Comparison of ENCODE assay signal across 18 cellular contexts in the genomic region with DNA sequence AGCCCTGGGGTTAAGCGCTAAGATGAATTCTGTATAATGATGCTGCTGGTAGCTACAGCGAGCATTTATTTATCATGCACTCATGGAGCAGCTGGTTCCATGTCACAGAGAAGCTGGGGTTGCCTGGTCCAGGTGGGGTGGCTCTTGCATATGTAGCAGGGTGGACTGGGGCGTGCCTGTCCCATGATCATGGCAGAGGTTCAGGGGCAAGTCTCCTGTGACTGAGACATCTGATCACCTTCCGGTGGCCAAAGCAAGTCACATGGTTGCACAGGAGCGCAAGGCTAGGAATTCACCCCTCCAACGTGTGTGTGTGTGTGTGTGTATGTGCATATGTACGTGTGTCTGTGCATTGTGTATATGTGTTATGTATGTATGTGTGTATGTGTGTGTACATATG. TPM values are rescaled to one million over a fixed set of nuclear protein-coding genes. Genes with fewer than 3 reads are reported as not detected.
DNase-seq lines count a peak whose midpoint lies in the region; ATAC-seq and TF ChIP-seq lines count a peak whose summit lies in the region.
"Had no signal": no experiment of that assay in that cellular context is flagged by ENCODE, and none has a peak within 500 bp of the region (broad histone marks: within the 10 kb centered on the region; RNA-seq: fewer than 3 reads in every experiment).

No MANE protein-coding gene starts in this region.

- H3K4me3 ChIP-seq in DND-41 (ENCODE audit: low read depth in 1 of 2, low read length in 2 of 2) (no peak overlapping the region), vagina (no peak overlapping the region)
- H3K4me3 ChIP-seq: neural progenitor cell, smooth muscle cell, testis had no signal

- H3K9me3 ChIP-seq in DND-41 (ENCODE audit: insufficient read depth, low read length, severe bottlenecking) (no peaks in the 10 kb centered on the region), vagina (no peaks in the 10 kb centered on the region)
- H3K9me3 ChIP-seq: testis had no signal

- H3K79me2 ChIP-seq in DND-41 (ENCODE audit: insufficient read depth, low read length): peaks cover 71% of the 10 kb centered on the region

- peaks cover 52% of the 10 kb centered on the region for H3K4me1 ChIP-seq in DND-41 (ENCODE audit: insufficient read depth, low read length)
- peaks cover 13% of the 10 kb centered on the region for H3K4me1 ChIP-seq in vagina

- H3K27me3 Mint-ChIP-seq in activated CD4-positive, alpha-beta T cell treated with anti-CD3 and anti-CD28 coated beads for 36 hours: no peaks in the 10 kb centered on the region
- H3K27me3 Mint-ChIP-seq in activated T-helper 2 cell treated with anti-CD3 and anti-CD28 coated beads, Interferon-gamma antibody, Interleukin-2, Interleukin-4, amounts not matched to agents 10 μg/mL and 5 μg/mL and 100 μg/mL, durations not matched to agents 14 hours and 24 hours and 36 hours (ENCODE audit: low read depth): no peaks in the 10 kb centered on the region
- no peaks in the 10 kb centered on the region for H3K27me3 Mint-ChIP-seq in natural killer cell treated with Interleukin-12 subunit alpha and Interleukin-12 subunit beta and Interleukin-15 and Interleukin-18, amount 100 ng/mL, for 72 hours
- H3K27me3 Mint-ChIP-seq in glutamatergic neuron (ENCODE audit: unreplicated experiment): peaks cover 4% of the 10 kb centered on the region

- DNase-seq in activated CD4-positive, alpha-beta T cell treated with anti-CD3 and anti-CD28 coated beads for 36 hours: no peak
- no peak for DNase-seq in activated CD4-positive, alpha-beta T cell treated with anti-CD3 and anti-CD28 coated beads for 1 hour
- no peak for DNase-seq in DND-41
- DNase-seq in activated T-helper 2 cell treated with anti-CD3 and anti-CD28 coated beads, Interferon-gamma antibody, Interleukin-2, Interleukin-4, amounts not matched to agents 10 μg/mL and 5 μg/mL and 100 μg/mL, durations not matched to agents 14 hours and 24 hours and 36 hours (ENCODE audit: low spot score): no peak
- no peak for DNase-seq in natural killer cell treated with Interleukin-12 subunit alpha and Interleukin-12 subunit beta and Interleukin-15 and Interleukin-18, amount 100 ng/mL, for 72 hours (ENCODE audit: low spot score)
- no peak for DNase-seq in vagina (ENCODE audit: extremely low spot score in 2 of 2)
- DNase-seq in glutamatergic neuron: no peak
- no peak for DNase-seq in stimulated activated CD4-positive, alpha-beta T cell treated with anti-CD3 and anti-CD28 coated beads, Interleukin-1b, Interleukin-23, amount 100 ng/mL, for 48 hours
- DNase-seq: foreskin fibroblast; MM.1S; NCI-H187 treated with DMSO at 0.1 percent for 48 hours; RPMI8226; stimulated activated CD4-positive, alpha-beta T cell treated with anti-CD3 and anti-CD28 coated beads, Interleukin-4, amount 100 ng/mL, for 4 hours; testis had no signal

- peaks cover 82% of the 10 kb centered on the region for H4K20me1 ChIP-seq in DND-41 (ENCODE audit: insufficient read depth, low read length)

- TF ChIP-seq CTCF in DND-41 (IDR thresholded peaks at IDR 0.05; ENCODE audit: borderline replicate concordance, extremely low read depth, low read length, poor library complexity, severe bottlenecking) (no peak), vagina (IDR thresholded peaks at IDR 0.05) (no peak), glutamatergic neuron (IDR thresholded peaks at IDR 0.05; ENCODE audit: partially characterized antibody, unreplicated experiment) (no peak)

- peak overlapping the region; percentile 22 for H3K4me3 Mint-ChIP-seq in activated CD4-positive, alpha-beta T cell treated with anti-CD3 and anti-CD28 coated beads for 36 hours
- peak overlapping the region; percentile 27 for H3K4me3 Mint-ChIP-seq in activated T-helper 2 cell treated with anti-CD3 and anti-CD28 coated beads, Interferon-gamma antibody, Interleukin-2, Interleukin-4, amounts not matched to agents 10 μg/mL and 5 μg/mL and 100 μg/mL, durations not matched to agents 14 hours and 24 hours and 36 hours (ENCODE audit: low read depth)
- peak overlapping the region; percentile 73 for H3K4me3 Mint-ChIP-seq in natural killer cell treated with Interleukin-12 subunit alpha and Interleukin-12 subunit beta and Interleukin-15 and Interleukin-18, amount 100 ng/mL, for 72 hours
- H3K4me3 Mint-ChIP-seq in glutamatergic neuron (ENCODE audit: unreplicated experiment): no peak overlapping the region
- H3K4me3 Mint-ChIP-seq: neural progenitor cell had no signal

- CTCF ChIA-PET in activated CD4-positive, alpha-beta T cell treated with anti-CD3 and anti-CD28 coated beads for 36 hours (lab: Charles Lee): interaction anchor here (0.9 kb wide), 1 partner anchor 290 kb away, joined by 3 read pairs; no protein-coding TSS in a partner anchor

- POLR2A ChIA-PET in activated CD4-positive, alpha-beta T cell treated with anti-CD3 and anti-CD28 coated beads for 36 hours (lab: Charles Lee): no interaction called here

- peaks cover 64% of the 10 kb centered on the region for H3K36me3 Mint-ChIP-seq in activated CD4-positive, alpha-beta T cell treated with anti-CD3 and anti-CD28 coated beads for 36 hours (ENCODE audit: low read depth)
- H3K36me3 Mint-ChIP-seq in activated T-helper 2 cell treated with anti-CD3 and anti-CD28 coated beads, Interferon-gamma antibody, Interleukin-2, Interleukin-4, amounts not matched to agents 10 μg/mL and 5 μg/mL and 100 μg/mL, durations not matched to agents 14 hours and 24 hours and 36 hours (ENCODE audit: low read depth): peaks cover 73% of the 10 kb centered on the region
- H3K36me3 Mint-ChIP-seq in natural killer cell treated with Interleukin-12 subunit alpha and Interleukin-12 subunit beta and Interleukin-15 and Interleukin-18, amount 100 ng/mL, for 72 hours: peaks cover 19% of the 10 kb centered on the region
- no peaks in the 10 kb centered on the region for H3K36me3 Mint-ChIP-seq in glutamatergic neuron (ENCODE audit: unreplicated experiment)
- H3K36me3 Mint-ChIP-seq: neural progenitor cell had no signal

- no peak overlapping the region for H3K27ac ChIP-seq in DND-41 (ENCODE audit: low read length)
- H3K27ac ChIP-seq in vagina: no peak overlapping the region
- H3K27ac ChIP-seq: C4-2B, neural progenitor cell, testis, VCaP had no signal

- H3K4me1 Mint-ChIP-seq in activated CD4-positive, alpha-beta T cell treated with anti-CD3 and anti-CD28 coated beads for 36 hours: peaks cover 66% of the 10 kb centered on the region
- peaks cover 60% of the 10 kb centered on the region for H3K4me1 Mint-ChIP-seq in activated T-helper 2 cell treated with anti-CD3 and anti-CD28 coated beads, Interferon-gamma antibody, Interleukin-2, Interleukin-4, amounts not matched to agents 10 μg/mL and 5 μg/mL and 100 μg/mL, durations not matched to agents 14 hours and 24 hours and 36 hours (ENCODE audit: low read depth)
- peaks cover 67 to 85% of the 10 kb centered on the region in 2 donors for H3K4me1 Mint-ChIP-seq in natural killer cell treated with Interleukin-12 subunit alpha and Interleukin-12 subunit beta and Interleukin-15 and Interleukin-18, amount 100 ng/mL, for 72 hours (ENCODE audit: low read depth in 2 of 2)
- peaks cover 7% of the 10 kb centered on the region for H3K4me1 Mint-ChIP-seq in glutamatergic neuron (ENCODE audit: low read depth, unreplicated experiment)

- no peaks in the 10 kb centered on the region for H3K9me3 Mint-ChIP-seq in activated CD4-positive, alpha-beta T cell treated with anti-CD3 and anti-CD28 coated beads for 36 hours (ENCODE audit: low read depth)
- H3K9me3 Mint-ChIP-seq in activated T-helper 2 cell treated with anti-CD3 and anti-CD28 coated beads, Interferon-gamma antibody, Interleukin-2, Interleukin-4, amounts not matched to agents 10 μg/mL and 5 μg/mL and 100 μg/mL, durations not matched to agents 14 hours and 24 hours and 36 hours: no peaks in the 10 kb centered on the region
- no peaks in the 10 kb centered on the region for H3K9me3 Mint-ChIP-seq in natural killer cell treated with Interleukin-12 subunit alpha and Interleukin-12 subunit beta and Interleukin-15 and Interleukin-18, amount 100 ng/mL, for 72 hours
- H3K9me3 Mint-ChIP-seq in glutamatergic neuron (ENCODE audit: unreplicated experiment): peaks cover 9% of the 10 kb centered on the region
- H3K9me3 Mint-ChIP-seq: neural progenitor cell had no signal

- peak overlapping the region; percentile 5; the same call in 1 of the 2 replicates for H3K4me2 ChIP-seq in DND-41 (ENCODE audit: insufficient read depth, low read length)
- H3K4me2 ChIP-seq: neural progenitor cell, smooth muscle cell had no signal

- H2AFZ ChIP-seq in DND-41 (ENCODE audit: low read depth, low read length): no peak overlapping the region
- H2AFZ ChIP-seq: neural progenitor cell had no signal

- H3K36me3 ChIP-seq in DND-41 (ENCODE audit: insufficient read depth, low read length) (peaks cover 41% of the 10 kb centered on the region), vagina (no peaks in the 10 kb centered on the region)
- H3K36me3 ChIP-seq: neural progenitor cell had no signal

- no peak for TF ChIP-seq POLR2A in vagina (IDR thresholded peaks at IDR 0.05)

- H3K9ac ChIP-seq in DND-41 (ENCODE audit: low read depth, low read length): no peak overlapping the region
- H3K9ac ChIP-seq: neural progenitor cell had no signal

- ATAC-seq in activated CD4-positive, alpha-beta T cell treated with anti-CD3 and anti-CD28 coated beads for 36 hours: no peak
- no peak for ATAC-seq in DND-41 (ENCODE audit: insufficient read depth, low read depth)
- ATAC-seq in natural killer cell treated with Interleukin-12 subunit alpha and Interleukin-12 subunit beta and Interleukin-15 and Interleukin-18, amount 100 ng/mL, for 72 hours: no peak

- peak overlapping the region; percentile 5 for H3K27ac Mint-ChIP-seq in activated CD4-positive, alpha-beta T cell treated with anti-CD3 and anti-CD28 coated beads for 36 hours
- H3K27ac Mint-ChIP-seq in activated T-helper 2 cell treated with anti-CD3 and anti-CD28 coated beads, Interferon-gamma antibody, Interleukin-2, Interleukin-4, amounts not matched to agents 10 μg/mL and 5 μg/mL and 100 μg/mL, durations not matched to agents 14 hours and 24 hours and 36 hours: peak overlapping the region; percentile 5
- H3K27ac Mint-ChIP-seq in natural killer cell treated with Interleukin-12 subunit alpha and Interleukin-12 subunit beta and Interleukin-15 and Interleukin-18, amount 100 ng/mL, for 72 hours: peak overlapping the region; percentile 43 to 77
- H3K27ac Mint-ChIP-seq in glutamatergic neuron (ENCODE audit: unreplicated experiment): no peak overlapping the region
- H3K27ac Mint-ChIP-seq: neural progenitor cell had no signal

- intact Hi-C loops in activated CD4-positive, alpha-beta T cell treated with anti-CD3 and anti-CD28 coated beads for 36 hours (cut with DNase I, micrococcal nuclease): no loop called here
- intact Hi-C loops in activated T-helper 2 cell treated with anti-CD3 and anti-CD28 coated beads, Interferon-gamma antibody, Interleukin-2, Interleukin-4, amounts not matched to agents 10 μg/mL and 5 μg/mL and 100 μg/mL, durations not matched to agents 14 hours and 24 hours and 36 hours (cut with micrococcal nuclease): no loop called here
- intact Hi-C loops in vagina (cut with DNase I): no loop called here

- H3K27me3 ChIP-seq in DND-41 (ENCODE audit: insufficient read depth, low read length, poor library complexity) (no peaks in the 10 kb centered on the region), vagina (no peaks in the 10 kb centered on the region)
- H3K27me3 ChIP-seq: testis had no signal

RNA-seq across cellular contexts. Expression of gene KCNAB2, which starts 15.5 kb away (rescaled TPM):
- total RNA-seq in activated CD4-positive, alpha-beta T cell treated with anti-CD3 and anti-CD28 coated beads for 36 hours: 100 to 1,000 TPM; 231 to 258 TPM
- total RNA-seq in activated T-helper 2 cell treated with anti-CD3 and anti-CD28 coated beads, Interferon-gamma antibody, Interleukin-2, Interleukin-4, amounts not matched to agents 10 μg/mL and 5 μg/mL and 100 μg/mL, durations not matched to agents 14 hours and 24 hours and 36 hours: 307 and 312 TPM in 2 replicates
- 100 to 1,000 TPM; 157 to 360 TPM for total RNA-seq in natural killer cell treated with Interleukin-12 subunit alpha and Interleukin-12 subunit beta and Interleukin-15 and Interleukin-18, amount 100 ng/mL, for 72 hours
- total RNA-seq in vagina: 8.8 TPM
- total RNA-seq in glutamatergic neuron (ENCODE audit: unreplicated experiment): 20.4 TPM

RNA-seq across cellular contexts. Expression of gene NPHP4, which starts 37.9 kb away (rescaled TPM):
- total RNA-seq in activated CD4-positive, alpha-beta T cell treated with anti-CD3 and anti-CD28 coated beads for 36 hours: 10 to 100 TPM; 12.9 to 14.1 TPM
- 19.0 and 20.2 TPM in 2 replicates for total RNA-seq in activated T-helper 2 cell treated with anti-CD3 and anti-CD28 coated beads, Interferon-gamma antibody, Interleukin-2, Interleukin-4, amounts not matched to agents 10 μg/mL and 5 μg/mL and 100 μg/mL, durations not matched to agents 14 hours and 24 hours and 36 hours
- 10 to 100 TPM; 27.6 to 58.5 TPM for total RNA-seq in natural killer cell treated with Interleukin-12 subunit alpha and Interleukin-12 subunit beta and Interleukin-15 and Interleukin-18, amount 100 ng/mL, for 72 hours
- 11.3 TPM for total RNA-seq in vagina
- 28.4 TPM for total RNA-seq in glutamatergic neuron (ENCODE audit: unreplicated experiment)
